In genomic region chr6:40753939-40754448, GRCh38 we compare ENCODE assay signal across 1 cellular context.
TF ChIP-seq lines count a peak whose summit lies in the region.

No MANE protein-coding gene starts in this region.

TF ChIP-seq in GM23338, 12 proteins besides CTCF, POLR2A, EP300 and RAD21 (continued from another document):
- TF ChIP-seq ETS1 (IDR thresholded peaks at IDR 0.05) (no peak), REST (IDR thresholded peaks at IDR 0.05; ENCODE audit: unreplicated experiment) (no peak), ZNF331 (CRISPR knock-in tag; IDR thresholded peaks at IDR 0.05; ENCODE audit: low read depth) (no peak), EZH2 (IDR thresholded peaks at IDR 0.05; ENCODE audit: low read depth, unreplicated experiment) (no peak), JUNB (IDR thresholded peaks at IDR 0.05; ENCODE audit: unreplicated experiment) (no peak), EZH2phosphoT487 (IDR thresholded peaks at IDR 0.05; ENCODE audit: unreplicated experiment) (no peak)
TF ChIP-seq in GM23338: peak in this region for 0.
